Comparison of ENCODE assay signal across 12 cellular contexts in the genomic region with DNA sequence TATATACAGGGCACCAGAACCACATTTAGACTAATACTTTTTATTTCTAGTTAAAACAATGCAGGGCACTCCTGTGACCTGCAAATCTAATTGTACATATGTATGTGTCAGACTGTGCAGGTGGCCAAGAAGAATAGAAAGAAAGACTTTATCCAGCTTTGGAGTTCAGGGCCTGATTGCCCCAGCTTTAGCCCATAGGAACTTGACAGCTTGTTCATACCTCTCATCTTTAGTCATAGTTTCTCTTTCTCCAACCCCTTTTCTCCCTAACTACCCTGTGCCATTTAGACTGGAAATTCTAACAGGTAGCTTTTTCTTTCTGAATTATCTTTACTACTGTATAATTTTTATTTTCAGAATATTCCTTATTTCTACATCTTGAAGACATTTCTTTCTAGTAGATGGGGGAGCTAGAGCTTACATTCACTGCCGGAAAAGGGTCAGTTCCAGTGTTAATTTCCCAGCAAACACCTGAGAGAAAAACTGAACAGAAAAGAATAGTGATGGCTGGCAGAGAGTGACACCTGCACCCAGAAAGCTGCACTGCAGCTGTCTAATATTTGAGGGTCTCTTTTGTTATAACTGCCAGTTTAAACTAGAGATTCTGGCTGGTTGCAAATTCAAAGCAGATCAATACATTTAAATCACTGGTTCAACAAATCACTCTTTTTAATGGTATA. TPM values are rescaled to one million over a fixed set of nuclear protein-coding genes. Genes with fewer than 3 reads are reported as not detected.
DNase-seq lines count a peak whose midpoint lies in the region; ATAC-seq and TF ChIP-seq lines count a peak whose summit lies in the region.
"Had no signal": no experiment of that assay in that cellular context is flagged by ENCODE, and none has a peak within 500 bp of the region (broad histone marks: within the 10 kb centered on the region; RNA-seq: fewer than 3 reads in every experiment).

No MANE protein-coding gene starts in this region.

- H3K27ac ChIP-seq in PC-3 (ENCODE audit: low read length): no peak overlapping the region
- no peak overlapping the region for H3K27ac ChIP-seq in tibial artery
- H3K27ac ChIP-seq: BLaER1 treated with 17β-estradiol and CSF1 and Interleukin-3, amounts not matched to agents 10 nM and 100 nM; cardiac muscle cell; neutrophil had no signal

- intact Hi-C loops in PC-3 (cut with micrococcal nuclease) (no loop called here), tibial artery (cut with DNase I; ENCODE audit: low total_unique reads) (no loop called here)

- H3K4me3 Mint-ChIP-seq in activated naive CD4-positive, alpha-beta T cell treated with anti-CD3 and anti-CD28 coated beads, Interleukin-2, amount 50 U/mL, for 24 hours: peak overlapping the region; percentile 44
- H3K4me3 Mint-ChIP-seq in stimulated activated naive CD8-positive, alpha-beta T cell treated with anti-CD3 and anti-CD28 coated beads, Interleukin-15, amount 100 ng/mL, for 72 hours: peak overlapping the region in 1 of 2 donors; percentile 57
- peak overlapping the region in 1 of 5 donors; percentile 30 for H3K4me3 Mint-ChIP-seq in immature natural killer cell

- no peaks in the 10 kb centered on the region for H3K27me3 Mint-ChIP-seq in activated naive CD4-positive, alpha-beta T cell treated with anti-CD3 and anti-CD28 coated beads, Interleukin-2, amount 50 U/mL, for 24 hours
- H3K27me3 Mint-ChIP-seq in stimulated activated naive CD8-positive, alpha-beta T cell treated with anti-CD3 and anti-CD28 coated beads, Interleukin-15, amount 100 ng/mL, for 72 hours: no peaks in the 10 kb centered on the region
- no peaks in the 10 kb centered on the region for H3K27me3 Mint-ChIP-seq in immature natural killer cell (ENCODE audit: low read depth in 3 of 3)

- H3K27me3 ChIP-seq in PC-3 (ENCODE audit: low read length): no peaks in the 10 kb centered on the region
- no peaks in the 10 kb centered on the region for H3K27me3 ChIP-seq in tibial artery
- H3K27me3 ChIP-seq: BLaER1 treated with 17β-estradiol and CSF1 and Interleukin-3, amounts not matched to agents 10 nM and 100 nM; cardiac muscle cell; neutrophil had no signal

- H3K4me2 ChIP-seq in PC-3 (ENCODE audit: low read length): no peak overlapping the region

- H3K4me3 ChIP-seq in PC-3 (ENCODE audit: low read length) (no peak overlapping the region), epithelial cell of proximal tubule (ENCODE audit: low read depth, low read length) (no peak overlapping the region), tibial artery (no peak overlapping the region)
- H3K4me3 ChIP-seq: BLaER1 treated with 17β-estradiol and CSF1 and Interleukin-3, amounts not matched to agents 10 nM and 100 nM; cardiac muscle cell had no signal

- DNase-seq in activated naive CD4-positive, alpha-beta T cell treated with Interleukin-2 at 50 U/mL for 16 hours: no peak
- DNase-seq in PC-3 (no peak), epithelial cell of proximal tubule (ENCODE audit: low read depth) (no peak), tibial artery (no peak), immature natural killer cell (no peak)
- DNase-seq in stimulated activated naive CD8-positive, alpha-beta T cell treated with anti-CD3 and anti-CD28 coated beads, Interleukin-15, amount 100 ng/mL, for 72 hours: no peak
- DNase-seq: hippocampal formation had no signal

- CTCF ChIA-PET in PC-3 (lab: Charles Lee): no interaction called here

- no peaks in the 10 kb centered on the region for H3K9me2 ChIP-seq in PC-3 (replicated peaks; ENCODE audit: low read length)

- BruUV-seq in PC-3 (replicated peaks; lab: Mats Ljungman, UMichigan): no TSS peak

- H2AFZ ChIP-seq in PC-3 (ENCODE audit: low read length): no peak overlapping the region

- peaks cover 19% of the 10 kb centered on the region for H3K36me3 Mint-ChIP-seq in activated naive CD4-positive, alpha-beta T cell treated with anti-CD3 and anti-CD28 coated beads, Interleukin-2, amount 50 U/mL, for 24 hours
- H3K36me3 Mint-ChIP-seq in immature natural killer cell: peaks cover 0 to under 1% (median 0%) of the 10 kb centered on the region in 3 donors

- peak; percentile 26; the same call in 1 of the 2 replicates for TF ChIP-seq CTCF in PC-3 (conservative IDR thresholded peaks at IDR 0.05; ENCODE audit: low read depth, low read length)
- TF ChIP-seq CTCF in epithelial cell of proximal tubule (conservative IDR thresholded peaks at IDR 0.05; ENCODE audit: low read depth, low read length): peak; percentile 52
- TF ChIP-seq CTCF in tibial artery (IDR thresholded peaks at IDR 0.05): no peak

- no peaks in the 10 kb centered on the region for H3K9me3 ChIP-seq in PC-3 (ENCODE audit: low read length)
- no peaks in the 10 kb centered on the region for H3K9me3 ChIP-seq in tibial artery
- H3K9me3 ChIP-seq: BLaER1 treated with 17β-estradiol and CSF1 and Interleukin-3, amounts not matched to agents 10 nM and 100 nM; neutrophil had no signal

- H3K4me1 ChIP-seq in PC-3 (ENCODE audit: insufficient read depth, low read length) (peaks cover 50% of the 10 kb centered on the region), tibial artery (peaks cover 0 to 80% (median 22%) of the 10 kb centered on the region in 4 donors)

- no peak overlapping the region for H3K27ac Mint-ChIP-seq in activated naive CD4-positive, alpha-beta T cell treated with anti-CD3 and anti-CD28 coated beads, Interleukin-2, amount 50 U/mL, for 24 hours
- H3K27ac Mint-ChIP-seq in stimulated activated naive CD8-positive, alpha-beta T cell treated with anti-CD3 and anti-CD28 coated beads, Interleukin-15, amount 100 ng/mL, for 72 hours: peak overlapping the region; percentile 30 to 80
- H3K27ac Mint-ChIP-seq in immature natural killer cell: no peak overlapping the region

- H3K79me2 ChIP-seq in PC-3 (ENCODE audit: low read length): peaks cover 100% of the 10 kb centered on the region

- H3K9ac ChIP-seq in PC-3 (ENCODE audit: low read length): no peak overlapping the region

- ATAC-seq in PC-3: peak; percentile 48
- peak; percentile 76 for ATAC-seq in stimulated activated naive CD8-positive, alpha-beta T cell treated with anti-CD3 and anti-CD28 coated beads, Interleukin-15, amount 100 ng/mL, for 72 hours
- no peak for ATAC-seq in HG02981 (IDR thresholded peaks at IDR 0.05; ENCODE audit: unreplicated experiment)

- H4K20me1 ChIP-seq in PC-3 (ENCODE audit: low read length): peaks cover 100% of the 10 kb centered on the region

- H3K4me1 Mint-ChIP-seq in activated naive CD4-positive, alpha-beta T cell treated with anti-CD3 and anti-CD28 coated beads, Interleukin-2, amount 50 U/mL, for 24 hours: peaks cover 96% of the 10 kb centered on the region
- H3K4me1 Mint-ChIP-seq in stimulated activated naive CD8-positive, alpha-beta T cell treated with anti-CD3 and anti-CD28 coated beads, Interleukin-15, amount 100 ng/mL, for 72 hours: peaks cover 87% of the 10 kb centered on the region
- peaks cover 80 to 100% of the 10 kb centered on the region in 2 donors for H3K4me1 Mint-ChIP-seq in immature natural killer cell

- POLR2A ChIA-PET in PC-3 (lab: Charles Lee; ENCODE audit: unreplicated experiment): interaction anchor here (0.6 kb wide), 1 partner anchor 1373 kb away, joined by 3 read pairs; no protein-coding TSS in a partner anchor

- H3F3A ChIP-seq in PC-3 (ENCODE audit: low read length, unreplicated experiment): no peaks in the 10 kb centered on the region

- H3K36me3 ChIP-seq in PC-3 (ENCODE audit: low read depth, low read length): peaks cover 77% of the 10 kb centered on the region
- H3K36me3 ChIP-seq in tibial artery: peaks cover 0 to 3% (median 1%) of the 10 kb centered on the region in 3 donors

- no peaks in the 10 kb centered on the region for H3K9me3 Mint-ChIP-seq in activated naive CD4-positive, alpha-beta T cell treated with anti-CD3 and anti-CD28 coated beads, Interleukin-2, amount 50 U/mL, for 24 hours
- no peaks in the 10 kb centered on the region for H3K9me3 Mint-ChIP-seq in stimulated activated naive CD8-positive, alpha-beta T cell treated with anti-CD3 and anti-CD28 coated beads, Interleukin-15, amount 100 ng/mL, for 72 hours
- no peaks in the 10 kb centered on the region for H3K9me3 Mint-ChIP-seq in immature natural killer cell

RNA-seq across cellular contexts. Expression of gene YBX1, which starts 8.4 kb away (rescaled TPM):
- 1,259 and 1,468 TPM in 2 replicates for total RNA-seq in PC-3 (2014; rRNA removed)
- total RNA-seq in epithelial cell of proximal tubule: 790 and 1,074 TPM in 2 replicates
- 10 to 100 TPM; 51.5 to 70.0 (median 69.4) TPM for polyA plus RNA-seq in immature natural killer cell

RNA-seq across cellular contexts. Expression of gene PPIH, which starts 32.4 kb away (rescaled TPM):
- total RNA-seq in PC-3 (2014; rRNA removed): 81.5 and 103 TPM in 2 replicates
- total RNA-seq in epithelial cell of proximal tubule: 59.8 and 76.7 TPM in 2 replicates
- polyA plus RNA-seq in immature natural killer cell: 100 to 1,000 TPM in 1 of 3 donors, 10 to 100 TPM in 2; 52.1 to 102 (median 80.7) TPM

RNA-seq across cellular contexts. Expression of gene CLDN19, which starts 49.4 kb away (rescaled TPM):
- total RNA-seq in PC-3 (2014; rRNA removed) (0.17 TPM in 1 of 2 replicates, not detected in the other), epithelial cell of proximal tubule (0.29 and 1.2 TPM in 2 replicates)
- polyA plus RNA-seq in immature natural killer cell: not detected

Comparison
In these comparisons a context has a peak if more than half of its experiments do, and no peak if none do; other contexts are left out.
1. H3K27ac Mint-ChIP-seq: peak in stimulated activated naive CD8-positive, alpha-beta T cell treated with anti-CD3 and anti-CD28 coated beads, Interleukin-15, amount 100 ng/mL, for 72 hours (2 of 2); none in activated naive CD4-positive, alpha-beta T cell treated with anti-CD3 and anti-CD28 coated beads, Interleukin-2, amount 50 U/mL, for 24 hours (single experiment) and immature natural killer cell (0 of 6).
2. CTCF ChIP-seq: peak in PC-3 (single experiment) and epithelial cell of proximal tubule (single experiment); none in tibial artery (0 of 2).